Comparison of ENCODE assay signal across 20 cellular contexts in genomic region chr11:93857413-93858185, GRCh38. TPM values are rescaled to one million over a fixed set of nuclear protein-coding genes. Genes with fewer than 3 reads are reported as not detected.
DNase-seq lines count a peak whose midpoint lies in the region; ATAC-seq and TF ChIP-seq lines count a peak whose summit lies in the region.
"Had no signal": no experiment of that assay in that cellular context is flagged by ENCODE, and none has a peak within 500 bp of the region (broad histone marks: within the 10 kb centered on the region; RNA-seq: fewer than 3 reads in every experiment).

No MANE protein-coding gene starts in this region.

- H3K27ac Mint-ChIP-seq in stimulated activated effector memory CD8-positive, alpha-beta T cell treated with anti-CD3 and anti-CD28 coated beads, Interleukin-12 subunit alpha, Interleukin-12 subunit beta, amount 100 ng/mL, for 72 hours: no peak overlapping the region
- no peak overlapping the region for H3K27ac Mint-ChIP-seq in CD14-positive monocyte
- H3K27ac Mint-ChIP-seq: activated naive CD4-positive, alpha-beta T cell treated with anti-CD3 and anti-CD28 coated beads, Interleukin-2, amount 50 U/mL, for 24 hours; CD4-positive, CD25-positive, alpha-beta regulatory T cell; T-helper 2 cell treated with Interferon-gamma antibody and Interleukin-4, amounts not matched to agents 5 μg/mL and 100 μg/mL, for 36 hours had no signal

- peak overlapping the region; percentile 37 for H3K27ac ChIP-seq in angular gyrus (ENCODE audit: low read depth, low read length)
- H3K27ac ChIP-seq: upper lobe of left lung had no signal

- no peaks in the 10 kb centered on the region for H3K4me1 Mint-ChIP-seq in stimulated activated effector memory CD8-positive, alpha-beta T cell treated with anti-CD3 and anti-CD28 coated beads, Interleukin-12 subunit alpha, Interleukin-12 subunit beta, amount 100 ng/mL, for 72 hours
- H3K4me1 Mint-ChIP-seq in CD14-positive monocyte: no peaks in the 10 kb centered on the region
- H3K4me1 Mint-ChIP-seq: activated naive CD4-positive, alpha-beta T cell treated with anti-CD3 and anti-CD28 coated beads, Interleukin-2, amount 50 U/mL, for 24 hours; CD4-positive, CD25-positive, alpha-beta regulatory T cell had no signal

- TF ChIP-seq CTCF in CD14-positive monocyte (IDR thresholded peaks at IDR 0.05): no peak

- no peaks in the 10 kb centered on the region for H3K36me3 Mint-ChIP-seq in stimulated activated effector memory CD8-positive, alpha-beta T cell treated with anti-CD3 and anti-CD28 coated beads, Interleukin-12 subunit alpha, Interleukin-12 subunit beta, amount 100 ng/mL, for 72 hours
- H3K36me3 Mint-ChIP-seq in CD14-positive monocyte: no peaks in the 10 kb centered on the region
- H3K36me3 Mint-ChIP-seq: activated naive CD4-positive, alpha-beta T cell treated with anti-CD3 and anti-CD28 coated beads, Interleukin-2, amount 50 U/mL, for 24 hours; CD4-positive, CD25-positive, alpha-beta regulatory T cell had no signal

- H3K4me3 Mint-ChIP-seq in stimulated activated effector memory CD8-positive, alpha-beta T cell treated with anti-CD3 and anti-CD28 coated beads, Interleukin-12 subunit alpha, Interleukin-12 subunit beta, amount 100 ng/mL, for 72 hours: no peak overlapping the region
- no peak overlapping the region for H3K4me3 Mint-ChIP-seq in CD14-positive monocyte
- H3K4me3 Mint-ChIP-seq: activated naive CD4-positive, alpha-beta T cell treated with anti-CD3 and anti-CD28 coated beads, Interleukin-2, amount 50 U/mL, for 24 hours; CD4-positive, CD25-positive, alpha-beta regulatory T cell; T-helper 2 cell treated with Interferon-gamma antibody and Interleukin-4, amounts not matched to agents 5 μg/mL and 100 μg/mL, for 36 hours had no signal

- H3K27me3 Mint-ChIP-seq in CD14-positive monocyte (ENCODE audit: low read depth in 3 of 3): peaks cover 0 to 4% (median 1%) of the 10 kb centered on the region in 3 donors

- ATAC-seq in Right ventricle myocardium superior (ENCODE audit: poor library complexity): peak; percentile 48
- no peak for ATAC-seq in stimulated activated effector memory CD8-positive, alpha-beta T cell treated with anti-CD3 and anti-CD28 coated beads, Interleukin-12 subunit alpha, Interleukin-12 subunit beta, amount 100 ng/mL, for 72 hours
- no peak for ATAC-seq in GM19395 (IDR thresholded peaks at IDR 0.05; ENCODE audit: unreplicated experiment)

- no peaks in the 10 kb centered on the region for H3K9me3 Mint-ChIP-seq in stimulated activated effector memory CD8-positive, alpha-beta T cell treated with anti-CD3 and anti-CD28 coated beads, Interleukin-12 subunit alpha, Interleukin-12 subunit beta, amount 100 ng/mL, for 72 hours
- H3K9me3 Mint-ChIP-seq in CD14-positive monocyte: peaks cover 0 to 5% (median 0%) of the 10 kb centered on the region in 7 donors
- H3K9me3 Mint-ChIP-seq: activated naive CD4-positive, alpha-beta T cell treated with anti-CD3 and anti-CD28 coated beads, Interleukin-2, amount 50 U/mL, for 24 hours; T-helper 2 cell treated with Interferon-gamma antibody and Interleukin-4, amounts not matched to agents 5 μg/mL and 100 μg/mL, for 36 hours had no signal

- intact Hi-C loops in Right ventricle myocardium superior (cut with DNase I): no loop called here
- intact Hi-C loops in CD14-positive monocyte (cut with micrococcal nuclease): no loop called here

- DNase-seq in NCI-H2107 treated with DMSO at 0.1 percent for 48 hours (lab: John Stamatoyannopoulos, UW; ENCODE audit: unreplicated experiment) (peak; percentile 6), NCI-H2107 (lab: John Stamatoyannopoulos, UW) (no peak), Right ventricle myocardium superior (no peak), stromal cell of bone marrow (ENCODE audit: low read depth) (peak; percentile 57), CD14-positive monocyte (ENCODE audit: low spot score) (no peak)
- no peak for DNase-seq in stimulated activated effector memory CD8-positive, alpha-beta T cell treated with anti-CD3 and anti-CD28 coated beads, Interleukin-12 subunit alpha, Interleukin-12 subunit beta, amount 100 ng/mL, for 72 hours (ENCODE audit: low spot score in 2 of 2)
- DNase-seq: activated CD4-positive, alpha-beta T cell treated with anti-CD3 and anti-CD28 coated beads for 4 hours; activated T-cell treated with anti-CD3 and anti-CD28 coated beads for 4 hours; caudate nucleus; CD4-positive, CD25-positive, alpha-beta regulatory T cell; EL; H7; occipital lobe; upper lobe of left lung had no signal

RNA-seq across cellular contexts. Expression of gene VSTM5, which starts 7.2 kb away (rescaled TPM):
- not detected for total RNA-seq in Right ventricle myocardium superior
- not detected for polyA plus RNA-seq in CD14-positive monocyte
- total RNA-seq: A172; CD4-positive, CD25-positive, alpha-beta regulatory T cell; glomerular endothelial cell had no signal

Comparison
In these comparisons a context has a peak if more than half of its experiments do, and no peak if none do; other contexts are left out.
1. DNase-seq: peak in NCI-H2107 treated with DMSO at 0.1 percent for 48 hours (single experiment) and stromal cell of bone marrow (single experiment); none in NCI-H2107 (single experiment), Right ventricle myocardium superior (single experiment), stimulated activated effector memory CD8-positive, alpha-beta T cell treated with anti-CD3 and anti-CD28 coated beads, Interleukin-12 subunit alpha, Interleukin-12 subunit beta, amount 100 ng/mL, for 72 hours (0 of 2) and CD14-positive monocyte (single experiment).